Comparison of ENCODE assay signal across 20 cellular contexts in genomic region chr11:12130180-12130980, GRCh38. TPM values are rescaled to one million over a fixed set of nuclear protein-coding genes. Genes with fewer than 3 reads are reported as not detected.
DNase-seq lines count a peak whose midpoint lies in the region; ATAC-seq and TF ChIP-seq lines count a peak whose summit lies in the region.
"Had no signal": no experiment of that assay in that cellular context is flagged by ENCODE, and none has a peak within 500 bp of the region (broad histone marks: within the 10 kb centered on the region; RNA-seq: fewer than 3 reads in every experiment).

No MANE protein-coding gene starts in this region.

- no peak overlapping the region for H3K4me2 ChIP-seq in neuronal stem cell (ENCODE audit: insufficient read depth, low read length, poor library complexity, severe bottlenecking)

- no peak overlapping the region for H2AFZ ChIP-seq in neuronal stem cell (ENCODE audit: low read length)

- no peak overlapping the region for H3K14ac ChIP-seq in neuronal stem cell (ENCODE audit: low read length)

- H2BK5ac ChIP-seq in neuronal stem cell (ENCODE audit: low read length): no peak overlapping the region

- no CpG with 5 or more reads among the region's 3 CpGs for WGBS in neuronal stem cell (ENCODE audit: extremely low coverage in 2 of 2, insufficient read length in 2 of 2, insufficient replicate concordance in 1 of 2), 2 donors

- POLR2A ChIA-PET in HEK293 (lab: Yijun Ruan, JAX): no interaction called here

- no peak overlapping the region for H3K27ac ChIP-seq in HEK293 (ENCODE audit: extremely low read depth, low read depth, low read length)
- H3K27ac ChIP-seq in angular gyrus (ENCODE audit: low read depth, low read length): peak overlapping the region; percentile 5
- H3K27ac ChIP-seq in neuronal stem cell (replicated peaks; ENCODE audit: low read length): no peak overlapping the region
- peak overlapping the region in 2 of 4 donors; percentile 30 to 61 for H3K27ac ChIP-seq in Peyer's patch
- H3K27ac ChIP-seq: neutrophil, suprapubic skin had no signal

- CTCF ChIA-PET in HEK293 (lab: Yijun Ruan, JAX): interaction anchor here (1.3 kb wide), 1 partner anchor 8 kb away, joined by 3 read pairs; no protein-coding TSS in a partner anchor

- H3K4me3 ChIP-seq in HEK293 (ENCODE audit: low read depth, low read length) (no peak overlapping the region), neuronal stem cell (ENCODE audit: low read length in 2 of 2) (no peak overlapping the region), Peyer's patch (no peak overlapping the region)
- H3K4me3 ChIP-seq: suprapubic skin had no signal

- DNase-seq in COR-L47 (lab: John Stamatoyannopoulos, UW) (peak; percentile 19), neuronal stem cell (ENCODE audit: low spot score) (no peak), Peyer's patch (no peak)
- no peak for DNase-seq in activated naive CD4-positive, alpha-beta T cell treated with anti-CD3 and anti-CD28 coated beads, Interleukin-2, amount 50 U/mL, for 16 hours
- DNase-seq: activated B cell treated with CpG ODN at 0.5 μM for 24 hours; aorta; cerebellar nuclear complex; head of caudate nucleus; immature natural killer cell; KG1; left ventricle myocardium superior; NCI-H187 treated with DMSO at 0.1 percent for 48 hours; Right ventricle myocardium superior; stimulated activated CD8-positive, alpha-beta memory T cell treated with anti-CD3 and anti-CD28 coated beads, Interleukin-4, amount 100 ng/mL, for 48 hours; T-cell had no signal

- no peak overlapping the region for H3K4ac ChIP-seq in neuronal stem cell (ENCODE audit: low read length)

- no peak for ATAC-seq in GM21723 (IDR thresholded peaks at IDR 0.05; ENCODE audit: unreplicated experiment)
- ATAC-seq: left ventricle myocardium superior, T-cell had no signal

- H3K36me3 ChIP-seq in HEK293 (ENCODE audit: control insufficient read depth in 2 of 2, insufficient read depth in 1 of 2, low read length in 2 of 2): no peaks in the 10 kb centered on the region
- no peaks in the 10 kb centered on the region for H3K36me3 ChIP-seq in neuronal stem cell (replicated peaks in 1 of 2; ENCODE audit: control insufficient read depth in 2 of 2, insufficient read depth in 2 of 2, low read length in 2 of 2)
- no peaks in the 10 kb centered on the region for H3K36me3 ChIP-seq in Peyer's patch
- H3K36me3 ChIP-seq: neutrophil, suprapubic skin had no signal

- no peak overlapping the region for H2BK12ac ChIP-seq in neuronal stem cell (ENCODE audit: low read length)

- no peak overlapping the region for H3K9ac ChIP-seq in neuronal stem cell (ENCODE audit: low read depth, low read length, poor library complexity)

- no peak overlapping the region for H4K8ac ChIP-seq in neuronal stem cell (ENCODE audit: low read depth, low read length)

- TF ChIP-seq CTCF in HEK293 (tag by site-specific recombination; IDR thresholded peaks at IDR 0.05) (no peak), Peyer's patch (IDR thresholded peaks at IDR 0.05) (peak in 1 of 6 experiments; percentile 3)

- H3K27me3 ChIP-seq in neuronal stem cell (ENCODE audit: control insufficient read depth in 3 of 3, insufficient read depth in 3 of 3, low read depth in 1 of 3, low read length in 3 of 3): peaks cover 0 to 2% (median 0%) of the 10 kb centered on the region in 3 experiments
- H3K27me3 ChIP-seq in Peyer's patch: no peaks in the 10 kb centered on the region
- H3K27me3 ChIP-seq: neutrophil, suprapubic skin had no signal

- no peak overlapping the region for H2BK120ac ChIP-seq in neuronal stem cell (ENCODE audit: low read depth, low read length)

- H3K4me1 ChIP-seq in HEK293 (ENCODE audit: control insufficient read depth, insufficient read depth, low read length): no peaks in the 10 kb centered on the region
- H3K4me1 ChIP-seq in neuronal stem cell (ENCODE audit: control insufficient read depth in 2 of 2, insufficient read depth in 1 of 2, low read depth in 1 of 2, low read length in 2 of 2): no peaks in the 10 kb centered on the region
- H3K4me1 ChIP-seq in Peyer's patch: peaks cover 0 to 52% (median 0%) of the 10 kb centered on the region in 4 donors

- no peak overlapping the region for H2AK5ac ChIP-seq in neuronal stem cell (ENCODE audit: low read depth, low read length)

- H3K18ac ChIP-seq in neuronal stem cell (ENCODE audit: low read length): peak overlapping the region; percentile 29

- H3K79me1 ChIP-seq in neuronal stem cell (ENCODE audit: low read depth, low read length): no peaks in the 10 kb centered on the region

- no peak for TF ChIP-seq POLR2A in Peyer's patch (IDR thresholded peaks at IDR 0.05)

- H3K9me3 ChIP-seq in HEK293 (ENCODE audit: control insufficient read depth, insufficient read depth, low read depth, low read length) (no peaks in the 10 kb centered on the region), neuronal stem cell (replicated peaks in 1 of 2; ENCODE audit: control insufficient read depth in 2 of 2, insufficient read depth in 1 of 2, low read depth in 1 of 2, low read length in 2 of 2) (no peaks in the 10 kb centered on the region), Peyer's patch (no peaks in the 10 kb centered on the region)
- H3K9me3 ChIP-seq: neutrophil, suprapubic skin had no signal

- H2BK15ac ChIP-seq in neuronal stem cell (ENCODE audit: low read length): no peak overlapping the region

- no peak overlapping the region for H3K23ac ChIP-seq in neuronal stem cell (ENCODE audit: low read depth, low read length, poor library complexity)

- H4K91ac ChIP-seq in neuronal stem cell (ENCODE audit: low read depth, low read length, poor library complexity): no peak overlapping the region

TF ChIP-seq in HEK293, 187 proteins besides CTCF, POLR2A, EP300 and RAD21:
- TF ChIP-seq ZSCAN23 (tag by site-specific recombination; IDR thresholded peaks at IDR 0.05): no peak
- no peak for TF ChIP-seq ZSCAN4 (tag by site-specific recombination; IDR thresholded peaks at IDR 0.05)
- peak; percentile 79 for TF ChIP-seq GLIS1 (tag by site-specific recombination; IDR thresholded peaks at IDR 0.05)

RNA-seq across cellular contexts. Expression of gene MICAL2, which starts 20.0 kb away (rescaled TPM):
- 0.36 TPM for polyA plus RNA-seq in neuronal stem cell (2013, experiment 1 of 2)
- polyA plus RNA-seq in neuronal stem cell (2013, experiment 2 of 2): 0.26 TPM
- 100 to 1,000 TPM; 109 to 197 (median 183) TPM for total RNA-seq in Peyer's patch
